27 cellular contexts compared by ENCODE assay signal in the genomic region with DNA sequence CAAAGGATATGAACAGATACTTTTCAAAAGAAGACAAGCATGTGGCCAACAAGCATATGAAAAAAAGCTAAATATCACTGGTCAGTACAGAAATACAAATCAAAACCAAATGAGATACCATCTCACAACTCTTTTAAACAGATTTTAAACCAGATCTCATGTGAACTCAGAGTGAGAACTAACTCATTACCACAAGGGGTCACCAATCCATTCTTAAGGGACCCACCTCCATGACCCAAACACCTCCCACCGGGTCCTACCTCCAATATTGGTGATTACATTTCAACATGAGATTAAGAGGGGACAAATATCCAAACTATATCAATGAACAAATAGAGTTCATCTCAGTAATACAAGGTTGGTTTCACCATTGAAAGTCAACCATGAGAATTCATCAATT.
DNase-seq lines count a peak whose midpoint lies in the region; ATAC-seq and TF ChIP-seq lines count a peak whose summit lies in the region.
"Had no signal": no experiment of that assay in that cellular context is flagged by ENCODE, and none has a peak within 500 bp of the region (broad histone marks: within the 10 kb centered on the region; RNA-seq: fewer than 3 reads in every experiment).

No MANE protein-coding gene starts in this region.

- no peak overlapping the region for H3K56ac ChIP-seq in mesendoderm (ENCODE audit: low read length)

- H3K79me2 ChIP-seq in GM23338 (replicated peaks; ENCODE audit: insufficient read depth) (no peaks in the 10 kb centered on the region), Loucy (ENCODE audit: insufficient read depth, low read length) (no peaks in the 10 kb centered on the region), mesendoderm (ENCODE audit: control insufficient read depth, insufficient read depth, low read length) (no peaks in the 10 kb centered on the region)

- no peak overlapping the region for H2AK5ac ChIP-seq in mesendoderm (ENCODE audit: low read length)

- no peak overlapping the region for H2BK120ac ChIP-seq in mesendoderm (ENCODE audit: low read depth, low read length)

- H3K27me3 ChIP-seq in GM23338 (ENCODE audit: insufficient read depth) = no peaks in the 10 kb centered on the region
- no peaks in the 10 kb centered on the region for H3K27me3 ChIP-seq in Loucy (ENCODE audit: insufficient read depth, low read length, poor library complexity, severe bottlenecking)
- H3K27me3 ChIP-seq in mesendoderm (ENCODE audit: insufficient read depth, low read length, poor library complexity) = no peaks in the 10 kb centered on the region
- H3K27me3 ChIP-seq: pancreas, SJSA1 had no signal

- no peaks in the 10 kb centered on the region for H3F3A ChIP-seq in GM23338 (replicated peaks; ENCODE audit: low read depth)
- H3F3A ChIP-seq in Loucy (ENCODE audit: low read depth) = no peaks in the 10 kb centered on the region

- H4K8ac ChIP-seq in mesendoderm (ENCODE audit: low read depth, low read length) = no peak overlapping the region

- WGBS in mesendoderm (ENCODE audit: extremely low coverage, insufficient coverage, low lambda C conversion rate) = no CpG with 5 or more reads among the region's 1 CpG

- no peaks in the 10 kb centered on the region for H3K27me3 Mint-ChIP-seq in GM23338 (ENCODE audit: insufficient read depth, low read depth, poor library complexity)
- H3K27me3 Mint-ChIP-seq: activated B cell treated with CpG ODN at 0.5 μM for 24 hours; activated CD4-positive, alpha-beta T cell treated with anti-CD3 and anti-CD28 coated beads, Interleukin-2, amount 10 ng/mL, durations not matched to agents 7 days and 5 days; activated naive CD8-positive, alpha-beta T cell treated with anti-CD3 and anti-CD28 coated beads for 36 hours; CD4-positive, CD25-positive, alpha-beta regulatory T cell; memory B cell; stimulated activated naive B cell treated with anti-CD40 and anti-IgM and Interleukin-4, amounts not matched to agents 10 μg/mL and 1 μg/mL and 100 μg/mL, for 72 hours; type B pancreatic cell had no signal

- ATAC-seq in GM23338 (peak; percentile 65), HG02610 (IDR thresholded peaks at IDR 0.05; ENCODE audit: unreplicated experiment) (no peak)
- ATAC-seq: left lobe of liver; pancreas; stimulated activated naive B cell treated with anti-CD40 and anti-IgM and Interleukin-4, amounts not matched to agents 10 μg/mL and 1 μg/mL and 100 μg/mL, for 72 hours had no signal

- no peaks in the 10 kb centered on the region for H3K9me2 ChIP-seq in GM23338 (ENCODE audit: insufficient read depth)
- H3K9me2 ChIP-seq in Loucy (replicated peaks; ENCODE audit: low read depth, low read length) = no peaks in the 10 kb centered on the region

- H3K4me1 ChIP-seq in GM23338 (ENCODE audit: insufficient read depth) (peaks cover 8% of the 10 kb centered on the region), Loucy (ENCODE audit: insufficient read depth, low read length, poor library complexity, severe bottlenecking) (peaks cover 5% of the 10 kb centered on the region), mesendoderm (ENCODE audit: control insufficient read depth, low read depth, low read length) (no peaks in the 10 kb centered on the region)
- H3K4me1 ChIP-seq: pancreas, SJSA1 had no signal

- no peaks in the 10 kb centered on the region for H3K9me3 Mint-ChIP-seq in GM23338
- H3K9me3 Mint-ChIP-seq: activated B cell treated with CpG ODN at 0.5 μM for 24 hours; activated CD4-positive, alpha-beta T cell treated with anti-CD3 and anti-CD28 coated beads, Interleukin-2, amount 10 ng/mL, durations not matched to agents 7 days and 5 days; activated naive CD8-positive, alpha-beta T cell treated with anti-CD3 and anti-CD28 coated beads for 36 hours had no signal

- no peak overlapping the region for H2BK5ac ChIP-seq in mesendoderm (ENCODE audit: low read length)

- H4K20me1 ChIP-seq in GM23338 (replicated peaks; ENCODE audit: insufficient read depth) = no peaks in the 10 kb centered on the region
- no peaks in the 10 kb centered on the region for H4K20me1 ChIP-seq in Loucy (ENCODE audit: insufficient read depth, low read length, poor library complexity, severe bottlenecking)

- no peaks in the 10 kb centered on the region for H3K79me1 ChIP-seq in mesendoderm (ENCODE audit: low read length)

- H3K4me3 Mint-ChIP-seq in GM23338 = no peak overlapping the region
- H3K4me3 Mint-ChIP-seq: activated B cell treated with CpG ODN at 0.5 μM for 24 hours; activated CD4-positive, alpha-beta T cell treated with anti-CD3 and anti-CD28 coated beads, Interleukin-2, amount 10 ng/mL, durations not matched to agents 7 days and 5 days; activated naive CD8-positive, alpha-beta T cell treated with anti-CD3 and anti-CD28 coated beads for 36 hours; CD4-positive, CD25-positive, alpha-beta regulatory T cell; memory B cell; nephron progenitor cell; stimulated activated naive B cell treated with anti-CD40 and anti-IgM and Interleukin-4, amounts not matched to agents 10 μg/mL and 1 μg/mL and 100 μg/mL, for 72 hours; type B pancreatic cell had no signal

- H3K36me3 Mint-ChIP-seq in GM23338 (ENCODE audit: low read depth) = no peaks in the 10 kb centered on the region
- H3K36me3 Mint-ChIP-seq: activated naive CD8-positive, alpha-beta T cell treated with anti-CD3 and anti-CD28 coated beads for 36 hours; CD4-positive, CD25-positive, alpha-beta regulatory T cell; memory B cell; stimulated activated naive B cell treated with anti-CD40 and anti-IgM and Interleukin-4, amounts not matched to agents 10 μg/mL and 1 μg/mL and 100 μg/mL, for 72 hours; type B pancreatic cell had no signal

- no peak overlapping the region for H4K5ac ChIP-seq in mesendoderm (ENCODE audit: low read length)

- no peak overlapping the region for H2BK15ac ChIP-seq in mesendoderm (replicated peaks; ENCODE audit: low read depth)

- H3K18ac ChIP-seq in mesendoderm (ENCODE audit: low read length) = no peak overlapping the region

- no peak overlapping the region for H3K27ac ChIP-seq in GM23338 (ENCODE audit: low read depth)
- H3K27ac ChIP-seq in mesendoderm (ENCODE audit: low read depth, low read length) = no peak overlapping the region
- H3K27ac ChIP-seq: pancreas, SJSA1 had no signal

- no peak overlapping the region for H3K4ac ChIP-seq in mesendoderm (ENCODE audit: low read depth, low read length)

- H3K27ac Mint-ChIP-seq in GM23338 = no peak overlapping the region; the same call in 1 of the 2 replicates
- H3K27ac Mint-ChIP-seq: activated B cell treated with CpG ODN at 0.5 μM for 24 hours; activated CD4-positive, alpha-beta T cell treated with anti-CD3 and anti-CD28 coated beads, Interleukin-2, amount 10 ng/mL, durations not matched to agents 7 days and 5 days; activated naive CD8-positive, alpha-beta T cell treated with anti-CD3 and anti-CD28 coated beads for 36 hours; CD4-positive, CD25-positive, alpha-beta regulatory T cell; memory B cell; nephron progenitor cell; stimulated activated naive B cell treated with anti-CD40 and anti-IgM and Interleukin-4, amounts not matched to agents 10 μg/mL and 1 μg/mL and 100 μg/mL, for 72 hours; type B pancreatic cell had no signal

- no peaks in the 10 kb centered on the region for H3K9me3 ChIP-seq in Loucy (ENCODE audit: insufficient read depth, low read depth, low read length)
- H3K9me3 ChIP-seq: pancreas, SJSA1 had no signal

- H3K4me1 Mint-ChIP-seq in GM23338 = peaks cover 16% of the 10 kb centered on the region; the same call in 2 of the 3 replicates
- H3K4me1 Mint-ChIP-seq: activated B cell treated with CpG ODN at 0.5 μM for 24 hours; activated CD4-positive, alpha-beta T cell treated with anti-CD3 and anti-CD28 coated beads, Interleukin-2, amount 10 ng/mL, durations not matched to agents 7 days and 5 days; activated naive CD8-positive, alpha-beta T cell treated with anti-CD3 and anti-CD28 coated beads for 36 hours; CD4-positive, CD25-positive, alpha-beta regulatory T cell; memory B cell; nephron progenitor cell; stimulated activated naive B cell treated with anti-CD40 and anti-IgM and Interleukin-4, amounts not matched to agents 10 μg/mL and 1 μg/mL and 100 μg/mL, for 72 hours had no signal

- H3K36me3 ChIP-seq in GM23338 (ENCODE audit: insufficient read depth) = no peaks in the 10 kb centered on the region
- H3K36me3 ChIP-seq in Loucy (ENCODE audit: insufficient read depth, low read length) = no peaks in the 10 kb centered on the region
- H3K36me3 ChIP-seq in mesendoderm (ENCODE audit: control insufficient read depth, insufficient read depth, low read length) = no peaks in the 10 kb centered on the region
- H3K36me3 ChIP-seq: pancreas, SJSA1 had no signal

- in situ Hi-C loops in SK-MEL-5 (cut with HindIII; ENCODE audit: low pct_unique_long_range_greater_than_20kb, low sequenced_read_pairs) = no loop called here

- H3K4me3 ChIP-seq in GM23338 (no peak overlapping the region), Loucy (ENCODE audit: low read length, poor library complexity, severe bottlenecking) (no peak overlapping the region), mesendoderm (ENCODE audit: low read length) (no peak overlapping the region)
- H3K4me3 ChIP-seq: pancreas, SJSA1 had no signal

- no peak overlapping the region for H2AFZ ChIP-seq in GM23338
- H2AFZ ChIP-seq in Loucy (ENCODE audit: low read length) = no peak overlapping the region

- H3K23ac ChIP-seq in mesendoderm (ENCODE audit: low read length) = no peak overlapping the region

- peak; percentile 71 to 74 for TF ChIP-seq CTCF in GM23338 (conservative IDR thresholded peaks at IDR 0.05; ENCODE audit: low read depth in 2 of 2)
- TF ChIP-seq CTCF in Loucy (conservative IDR thresholded peaks at IDR 0.05; ENCODE audit: low read length) = peak; percentile 62

- DNase-seq in GM23338 (ENCODE audit: low spot score) = peak; percentile 73
- DNase-seq in SK-MEL-5 (ENCODE audit: low read depth, low spot score) = peak; percentile 14
- peak; percentile 61 for DNase-seq in mesendoderm
- no peak for DNase-seq in kidney tubule cell (ENCODE audit: low spot score)
- no peak for DNase-seq in NCI-H524 (lab: John Stamatoyannopoulos, UW)
- DNase-seq: activated B cell treated with CpG ODN at 0.5 μM for 24 hours; activated CD4-positive, alpha-beta T cell treated with anti-CD3 and anti-CD28 coated beads, Interleukin-2, amount 10 ng/mL, durations not matched to agents 7 days and 5 days; activated effector memory CD4-positive, alpha-beta T cell treated with Interleukin-2 at 50 U/mL for 16 hours; activated naive CD8-positive, alpha-beta T cell treated with anti-CD3 and anti-CD28 coated beads for 36 hours; activated T-cell treated with anti-CD3 and anti-CD28 coated beads, Interleukin-2, amount 50 U/mL, for 1 hour; aorta; CD4-positive, CD25-positive, alpha-beta regulatory T cell; NCI-H1105 treated with DMSO at 0.1 percent for 48 hours; NCI-H1930; NCI-H524 treated with DMSO at 0.1 percent for 48 hours; nephron progenitor cell; pancreas; RPMI8226; stimulated activated naive B cell treated with anti-CD40 and anti-IgM and Interleukin-4, amounts not matched to agents 10 μg/mL and 1 μg/mL and 100 μg/mL, for 72 hours; substantia nigra; T-helper 1 cell had no signal

- H3K9ac ChIP-seq in Loucy (ENCODE audit: low read depth, low read length, poor library complexity, severe bottlenecking) (no peak overlapping the region), mesendoderm (ENCODE audit: low read length) (no peak overlapping the region)

- H3K4me2 ChIP-seq in GM23338 (no peak overlapping the region), Loucy (ENCODE audit: low read depth, low read length, poor library complexity, severe bottlenecking) (no peak overlapping the region), mesendoderm (ENCODE audit: low read length) (no peak overlapping the region)

Comparison
In these comparisons a context has a peak if more than half of its experiments do, and no peak if none do; other contexts are left out.
1. DNase-seq: peak in GM23338 (single experiment), SK-MEL-5 (single experiment) and mesendoderm (single experiment); none in kidney tubule cell (single experiment) and NCI-H524 (0 of 2).